Comparison of ENCODE assay signal across 1 cellular context in the genomic region with DNA sequence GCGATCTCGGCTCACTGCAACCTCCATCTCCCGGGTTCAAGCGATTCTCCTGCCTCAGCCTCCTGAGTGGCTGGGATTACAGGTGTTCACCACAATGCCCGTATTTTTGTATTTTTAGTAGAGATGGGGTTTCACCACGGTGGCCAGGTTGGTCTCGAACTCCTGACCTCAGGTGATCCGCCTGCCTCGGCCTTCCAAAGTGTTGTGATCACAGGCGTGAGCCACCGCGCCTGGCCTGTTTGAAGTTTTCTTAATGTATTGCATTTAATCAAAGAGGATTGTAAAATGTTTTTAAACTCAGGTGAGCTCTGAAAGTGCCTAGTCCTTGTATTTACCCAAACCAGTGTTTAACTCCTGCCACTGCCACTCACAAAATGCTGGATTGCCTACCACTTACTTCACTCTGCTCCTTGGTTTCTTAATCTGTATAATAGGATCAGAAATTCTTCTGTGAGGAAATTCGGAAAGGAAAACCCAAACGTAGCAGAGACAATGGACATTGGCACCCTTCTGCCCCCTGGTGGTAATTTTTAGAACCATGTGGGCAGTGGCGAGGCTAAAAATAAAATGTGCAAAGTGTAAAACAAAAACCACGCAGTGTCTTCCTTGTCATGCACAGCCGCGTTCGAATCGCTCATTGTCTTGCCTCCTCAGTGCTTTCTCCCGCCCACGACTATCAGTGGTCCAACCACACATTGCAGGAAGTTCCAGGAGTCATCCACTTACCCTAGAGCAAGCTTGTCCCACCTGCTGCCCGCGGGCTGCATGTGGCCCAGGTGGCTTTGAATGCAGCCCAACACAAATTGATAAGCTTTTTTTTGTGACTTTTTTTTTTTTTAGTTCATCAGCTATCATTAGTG.
TF ChIP-seq lines count a peak whose summit lies in the region.

No MANE protein-coding gene starts in this region.

TF ChIP-seq in IMR-90, 13 proteins besides CTCF, POLR2A, EP300 and RAD21:
- TF ChIP-seq, protein P1, sequence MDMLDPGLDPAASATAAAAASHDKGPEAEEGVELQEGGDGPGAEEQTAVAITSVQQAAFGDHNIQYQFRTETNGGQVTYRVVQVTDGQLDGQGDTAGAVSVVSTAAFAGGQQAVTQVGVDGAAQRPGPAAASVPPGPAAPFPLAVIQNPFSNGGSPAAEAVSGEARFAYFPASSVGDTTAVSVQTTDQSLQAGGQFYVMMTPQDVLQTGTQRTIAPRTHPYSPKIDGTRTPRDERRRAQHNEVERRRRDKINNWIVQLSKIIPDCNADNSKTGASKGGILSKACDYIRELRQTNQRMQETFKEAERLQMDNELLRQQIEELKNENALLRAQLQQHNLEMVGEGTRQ (IDR thresholded peaks at IDR 0.05; ENCODE audit: low read depth, low read length) = no peak
- TF ChIP-seq FOS (IDR thresholded peaks at IDR 0.05; ENCODE audit: low read depth, low read length) = no peak
- TF ChIP-seq CEBPB (IDR thresholded peaks at IDR 0.05; ENCODE audit: low read depth, low read length) = no peak
- TF ChIP-seq SMC3 (IDR thresholded peaks at IDR 0.05; ENCODE audit: low read depth, low read length) = peak; percentile 98
- TF ChIP-seq, protein P2, sequence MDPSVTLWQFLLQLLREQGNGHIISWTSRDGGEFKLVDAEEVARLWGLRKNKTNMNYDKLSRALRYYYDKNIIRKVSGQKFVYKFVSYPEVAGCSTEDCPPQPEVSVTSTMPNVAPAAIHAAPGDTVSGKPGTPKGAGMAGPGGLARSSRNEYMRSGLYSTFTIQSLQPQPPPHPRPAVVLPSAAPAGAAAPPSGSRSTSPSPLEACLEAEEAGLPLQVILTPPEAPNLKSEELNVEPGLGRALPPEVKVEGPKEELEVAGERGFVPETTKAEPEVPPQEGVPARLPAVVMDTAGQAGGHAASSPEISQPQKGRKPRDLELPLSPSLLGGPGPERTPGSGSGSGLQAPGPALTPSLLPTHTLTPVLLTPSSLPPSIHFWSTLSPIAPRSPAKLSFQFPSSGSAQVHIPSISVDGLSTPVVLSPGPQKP (IDR thresholded peaks at IDR 0.05; ENCODE audit: borderline replicate concordance, low read depth, low read length) = no peak
- TF ChIP-seq MAFK (IDR thresholded peaks at IDR 0.05; ENCODE audit: low read depth, low read length) = no peak
- TF ChIP-seq RCOR1 (IDR thresholded peaks at IDR 0.05; ENCODE audit: insufficient replicate concordance, low read length) = no peak
